In the genomic region with DNA sequence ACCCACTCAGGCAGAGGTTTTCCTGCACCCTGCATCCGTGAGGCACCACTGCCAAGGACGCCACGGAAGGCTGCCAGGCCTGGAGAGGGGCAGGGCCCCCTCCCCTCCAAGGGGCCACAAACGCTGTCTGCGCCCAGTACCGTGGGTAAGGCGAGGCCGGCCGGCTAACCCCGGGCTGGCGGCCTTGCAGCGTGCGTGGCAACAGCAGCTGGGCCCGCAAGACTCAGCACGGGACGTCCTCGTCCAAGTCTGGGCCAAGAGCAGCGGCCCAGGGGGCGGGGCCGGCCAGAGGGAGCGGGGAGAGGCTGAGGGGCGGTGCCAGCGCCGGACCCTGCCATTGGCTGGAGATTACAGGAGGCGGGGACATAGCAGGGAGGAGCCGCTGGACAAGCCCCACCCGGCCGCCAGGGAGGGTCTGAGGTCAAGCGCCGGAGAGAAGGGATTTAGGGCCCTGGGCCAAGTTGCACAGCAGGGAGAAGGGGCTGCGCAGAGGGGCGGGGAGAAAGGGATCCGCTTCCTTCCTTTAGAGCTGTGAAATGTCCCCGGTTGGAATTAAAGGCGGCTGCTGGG, we compare ENCODE assay signal across 8 cellular contexts. TPM values are rescaled to one million over a fixed set of nuclear protein-coding genes. Genes with fewer than 3 reads are reported as not detected.
A peak's percentile ranks its signal among the peaks of the same experiment; 100 is the strongest.
DNase-seq lines count a peak whose midpoint lies in the region; ATAC-seq lines count a peak whose summit lies in the region.

No MANE protein-coding gene starts in this region.

- intact Hi-C loops in cardiac septum (cut with DNase I): loop anchor here (10.0 kb wide), 1 partner anchor 145 kb away; a partner anchor contains a TSS

- DNase-seq in stimulated activated CD4-positive, alpha-beta T cell treated with anti-CD3 and anti-CD28 coated beads, Interleukin-12 subunit alpha, Interleukin-12 subunit beta, amount 100 ng/mL, for 4 hours: peak; percentile 34
- DNase-seq in stimulated activated CD4-positive, alpha-beta T cell treated with anti-CD3 and anti-CD28 coated beads, Interleukin-4, amount 100 ng/mL, for 24 hours: no peak
- DNase-seq in NCI-H460 (ENCODE audit: extremely low read depth, low read depth) (peak; percentile 80), amniotic stem cell (lab: John Stamatoyannopoulos, UW) (peak; percentile 73), cardiac septum (ENCODE audit: low spot score) (peak; percentile 99), occipital lobe (lab: John Stamatoyannopoulos, UW) (peak; percentile 92), SIG-M5 (lab: John Stamatoyannopoulos, UW) (no peak)

- ATAC-seq in HG02970 (IDR thresholded peaks at IDR 0.05; ENCODE audit: low FRiP score, unreplicated experiment): peak; percentile 53

RNA-seq across cellular contexts. Expression of a gene that starts 16.0 kb away (rescaled TPM):
- 5.1 and 7.6 TPM in 2 replicates for total RNA-seq in NCI-H460 (2014; rRNA removed; shearing (Covaris generic))
- polyA plus RNA-seq in NCI-H460 (2014; cell fraction: nucleus; rRNA removed): 11.0 and 13.3 TPM in 2 replicates
- total RNA-seq in cardiac septum: 2.0 TPM
- 0.94 TPM for total RNA-seq in occipital lobe

RNA-seq across cellular contexts. Expression of a gene that starts 31.1 kb away (rescaled TPM):
- total RNA-seq in NCI-H460 (2014; rRNA removed; shearing (Covaris generic)): 91.7 and 100 TPM in 2 replicates
- 59.7 and 116 TPM in 2 replicates for polyA plus RNA-seq in NCI-H460 (2014; cell fraction: nucleus; rRNA removed)
- total RNA-seq in cardiac septum (71.6 TPM), occipital lobe (33.1 TPM)

RNA-seq across cellular contexts. Expression of a gene that starts 37.9 kb away (rescaled TPM):
- total RNA-seq in NCI-H460 (2014; rRNA removed; shearing (Covaris generic)): not detected in 2 replicates
- not detected in 2 replicates for polyA plus RNA-seq in NCI-H460 (2014; cell fraction: nucleus; rRNA removed)
- total RNA-seq in cardiac septum (not detected), occipital lobe (not detected)

RNA-seq across cellular contexts. Expression of a gene that starts 39.2 kb away (rescaled TPM):
- total RNA-seq in NCI-H460 (2014; rRNA removed; shearing (Covaris generic)): 0.45 and 0.72 TPM in 2 replicates
- 2.7 and 4.3 TPM in 2 replicates for polyA plus RNA-seq in NCI-H460 (2014; cell fraction: nucleus; rRNA removed)
- total RNA-seq in cardiac septum (0.73 TPM), occipital lobe (0.47 TPM)

Comparison
In these comparisons a context has a peak if more than half of its experiments do, and no peak if none do; other contexts are left out.
1. DNase-seq: peak in stimulated activated CD4-positive, alpha-beta T cell treated with anti-CD3 and anti-CD28 coated beads, Interleukin-12 subunit alpha, Interleukin-12 subunit beta, amount 100 ng/mL, for 4 hours (single experiment), NCI-H460 (single experiment), amniotic stem cell (single experiment), cardiac septum (single experiment) and occipital lobe (single experiment); none in stimulated activated CD4-positive, alpha-beta T cell treated with anti-CD3 and anti-CD28 coated beads, Interleukin-4, amount 100 ng/mL, for 24 hours (single experiment) and SIG-M5 (single experiment).